ENCODE assay signal across 20 cellular contexts in genomic region chr17:82463881-82464566, GRCh38. TPM values are rescaled to one million over a fixed set of nuclear protein-coding genes. Genes with fewer than 3 reads are reported as not detected.
DNase-seq lines count a peak whose midpoint lies in the region; ATAC-seq, FAIRE-seq and TF ChIP-seq lines count a peak whose summit lies in the region.
"Had no signal": no experiment of that assay in that cellular context is flagged by ENCODE, and none has a peak within 500 bp of the region (broad histone marks: within the 10 kb centered on the region; RNA-seq: fewer than 3 reads in every experiment).

No MANE protein-coding gene starts in this region.

- H3K27me3 ChIP-seq in liver (ENCODE audit: control insufficient read depth in 4 of 4, insufficient read depth in 4 of 4, low read length in 3 of 4), result no peaks in the 10 kb centered on the region
- no peaks in the 10 kb centered on the region for H3K27me3 ChIP-seq in right lobe of liver
- no peaks in the 10 kb centered on the region for H3K27me3 ChIP-seq in aorta (ENCODE audit: control insufficient read depth in 1 of 2, insufficient read depth in 2 of 2, low read length in 1 of 2)
- H3K27me3 ChIP-seq: sigmoid colon, vagina had no signal

- no peak for TF ChIP-seq CTCF in liver (IDR thresholded peaks at IDR 0.05; ENCODE audit: low read depth, low read length, missing input control)
- no peak for TF ChIP-seq CTCF in right lobe of liver (IDR thresholded peaks at IDR 0.05)
- TF ChIP-seq CTCF in kidney (IDR thresholded peaks at IDR 0.05; ENCODE audit: borderline replicate concordance, extremely low read depth, insufficient read depth), result no peak

- no peak overlapping the region for H3K9ac ChIP-seq in liver (ENCODE audit: low read depth in 1 of 2, low read length in 2 of 2)
- H3K9ac ChIP-seq in kidney (ENCODE audit: low read length in 2 of 2), result no peak overlapping the region

- H3K9me3 ChIP-seq in liver (ENCODE audit: control insufficient read depth in 4 of 4, low read length in 3 of 4) (no peaks in the 10 kb centered on the region), right lobe of liver (no peaks in the 10 kb centered on the region), kidney (ENCODE audit: control insufficient read depth in 1 of 2, low read length in 2 of 2) (no peaks in the 10 kb centered on the region), aorta (ENCODE audit: control insufficient read depth, low read length) (no peaks in the 10 kb centered on the region)
- H3K9me3 ChIP-seq: sigmoid colon, vagina had no signal

- no peak for TF ChIP-seq POLR2A in right lobe of liver (IDR thresholded peaks at IDR 0.05)

- H3K4me1 Mint-ChIP-seq in central memory CD8-positive, alpha-beta T cell, result peaks cover 47% of the 10 kb centered on the region
- H3K4me1 Mint-ChIP-seq in stimulated activated naive B cell treated with anti-CD40 and anti-IgM and Interleukin-4, amounts not matched to agents 10 μg/mL and 1 μg/mL and 100 μg/mL, for 72 hours, result peaks cover 10 to 17% of the 10 kb centered on the region in 2 donors
- H3K4me1 Mint-ChIP-seq: GM23338 had no signal

- peaks cover 46% of the 10 kb centered on the region for H3K36me3 Mint-ChIP-seq in central memory CD8-positive, alpha-beta T cell (ENCODE audit: insufficient read depth)
- peaks cover 35 to 54% of the 10 kb centered on the region in 2 donors for H3K36me3 Mint-ChIP-seq in stimulated activated naive B cell treated with anti-CD40 and anti-IgM and Interleukin-4, amounts not matched to agents 10 μg/mL and 1 μg/mL and 100 μg/mL, for 72 hours

- H3K36me3 ChIP-seq in liver (ENCODE audit: control insufficient read depth in 4 of 4, insufficient read depth in 3 of 4, low read depth in 1 of 4, low read length in 3 of 4) (peaks cover 6 to 51% (median 28%) of the 10 kb centered on the region in 4 donors), right lobe of liver (peaks cover 3 to 59% (median 6%) of the 10 kb centered on the region in 4 donors), kidney (ENCODE audit: control insufficient read depth in 1 of 2, insufficient read depth in 2 of 2, low read length in 2 of 2) (peaks cover 11 to 35% of the 10 kb centered on the region in 2 donors), aorta (ENCODE audit: control insufficient read depth in 1 of 2, insufficient read depth in 2 of 2, low read length in 1 of 2) (peaks cover 0 to 5% of the 10 kb centered on the region in 2 donors)

- H3K4me1 ChIP-seq in liver (ENCODE audit: control insufficient read depth in 4 of 4, insufficient read depth in 4 of 4, low read length in 3 of 4), result peaks cover 0 to 11% (median 4%) of the 10 kb centered on the region in 4 donors
- peaks cover 0 to 16% (median 3%) of the 10 kb centered on the region in 4 donors for H3K4me1 ChIP-seq in right lobe of liver
- no peaks in the 10 kb centered on the region for H3K4me1 ChIP-seq in kidney (ENCODE audit: control insufficient read depth in 1 of 2, insufficient read depth in 1 of 2, low read depth in 1 of 2, low read length in 2 of 2)
- no peaks in the 10 kb centered on the region for H3K4me1 ChIP-seq in aorta (ENCODE audit: control insufficient read depth in 1 of 2, insufficient read depth in 2 of 2, low read length in 2 of 2)

- peak overlapping the region; percentile 55 for H3K27ac Mint-ChIP-seq in central memory CD8-positive, alpha-beta T cell (ENCODE audit: low read depth)
- H3K27ac Mint-ChIP-seq in stimulated activated naive B cell treated with anti-CD40 and anti-IgM and Interleukin-4, amounts not matched to agents 10 μg/mL and 1 μg/mL and 100 μg/mL, for 72 hours, result no peak overlapping the region
- H3K27ac Mint-ChIP-seq: GM23338 had no signal

- H3K9me3 Mint-ChIP-seq in central memory CD8-positive, alpha-beta T cell, result no peaks in the 10 kb centered on the region
- no peaks in the 10 kb centered on the region for H3K9me3 Mint-ChIP-seq in stimulated activated naive B cell treated with anti-CD40 and anti-IgM and Interleukin-4, amounts not matched to agents 10 μg/mL and 1 μg/mL and 100 μg/mL, for 72 hours
- H3K9me3 Mint-ChIP-seq: GM23338 had no signal

- 71% methylated on average over 7 of the region's 7 CpGs for WGBS in liver
- 58% methylated on average over 6 of the region's 7 CpGs for WGBS in right lobe of liver (ENCODE audit: insufficient coverage, low coverage, low lambda C conversion rate, missing lambda C conversion rate)
- 19 to 21% methylated on average over 7 of the region's 7 CpGs for WGBS in aorta, 2 donors

- DNase-seq in right lobe of liver (no peak), kidney (peak; percentile 46), aorta (no peak), nucleus accumbens (lab: John Stamatoyannopoulos, UW) (no peak)
- no peak for DNase-seq in central memory CD8-positive, alpha-beta T cell (ENCODE audit: low spot score in 2 of 2)
- no peak for DNase-seq in stimulated activated naive B cell treated with anti-CD40 and anti-IgM and Interleukin-4, amounts not matched to agents 10 μg/mL and 1 μg/mL and 100 μg/mL, for 72 hours
- DNase-seq: activated CD4-positive, alpha-beta T cell treated with anti-CD3 and anti-CD28 coated beads for 4 hours; activated T-cell treated with anti-CD3 and anti-CD28 coated beads, Interleukin-2, amount 50 U/mL, for 48 hours; hypothalamus; kidney glomerular epithelial cell; NCI-H82; PC-9; sigmoid colon; stimulated activated CD4-positive, alpha-beta T cell treated with anti-CD3 and anti-CD28 coated beads, Interleukin-1b, Interleukin-23, amount 100 ng/mL, for 48 hours had no signal

- TF ChIP-seq RAD21 in liver (IDR thresholded peaks at IDR 0.05), result no peak

- H3K27ac ChIP-seq in liver (ENCODE audit: low read depth in 1 of 2, low read length in 2 of 2) (no peak overlapping the region), right lobe of liver (no peak overlapping the region), kidney (ENCODE audit: low read depth in 2 of 2, low read length in 2 of 2) (no peak overlapping the region), aorta (ENCODE audit: low read depth in 1 of 2, low read length in 2 of 2) (peak overlapping the region in 1 of 2 donors; percentile 14)
- H3K27ac ChIP-seq: PC-9, sigmoid colon, vagina had no signal

- no peak overlapping the region for H3K4me3 ChIP-seq in liver (ENCODE audit: low read depth in 1 of 3, low read length in 3 of 3)
- H3K4me3 ChIP-seq in right lobe of liver, result no peak overlapping the region
- no peak overlapping the region for H3K4me3 ChIP-seq in kidney (ENCODE audit: low read length in 2 of 2)
- H3K4me3 ChIP-seq in aorta (ENCODE audit: low read length in 2 of 2), result no peak overlapping the region
- H3K4me3 ChIP-seq: GM23338, PC-9, sigmoid colon, vagina had no signal

- no peak for FAIRE-seq in kidney (lab: Jason Lieb, UNC)
- FAIRE-seq: TTC549 had no signal

- intact Hi-C loops in right lobe of liver (cut with DNase I), result no loop called here
- intact Hi-C loops in kidney (cut with DNase I), result loop anchor here (10.0 kb wide), 1 partner anchor 111 kb away; no protein-coding TSS in a partner anchor
- intact Hi-C loops in aorta (cut with DNase I), result no loop called here

- ATAC-seq in right lobe of liver, result no peak
- ATAC-seq in central memory CD8-positive, alpha-beta T cell (replicated peaks; ENCODE audit: extremely low read depth, poor library complexity, severe bottlenecking), result no peak
- ATAC-seq in aorta (ENCODE audit: low FRiP score), result peak; percentile 44
- no peak for ATAC-seq in stimulated activated naive B cell treated with anti-CD40 and anti-IgM and Interleukin-4, amounts not matched to agents 10 μg/mL and 1 μg/mL and 100 μg/mL, for 72 hours (replicated peaks)
- no peak for ATAC-seq in HG02852 (IDR thresholded peaks at IDR 0.05; ENCODE audit: unreplicated experiment)
- ATAC-seq: GM23338, SK-N-SH treated with all-trans-retinoic acid at 6 μM for 48 hours had no signal

- no peaks in the 10 kb centered on the region for H3K27me3 Mint-ChIP-seq in central memory CD8-positive, alpha-beta T cell
- no peaks in the 10 kb centered on the region for H3K27me3 Mint-ChIP-seq in stimulated activated naive B cell treated with anti-CD40 and anti-IgM and Interleukin-4, amounts not matched to agents 10 μg/mL and 1 μg/mL and 100 μg/mL, for 72 hours

- no peak overlapping the region for H3K4me3 Mint-ChIP-seq in central memory CD8-positive, alpha-beta T cell
- no peak overlapping the region for H3K4me3 Mint-ChIP-seq in stimulated activated naive B cell treated with anti-CD40 and anti-IgM and Interleukin-4, amounts not matched to agents 10 μg/mL and 1 μg/mL and 100 μg/mL, for 72 hours
- H3K4me3 Mint-ChIP-seq: GM23338 had no signal

RNA-seq across cellular contexts. Expression of gene NARF, which starts 5.5 kb away (rescaled TPM):
- total RNA-seq in liver (10 to 100 TPM; 24.8 to 87.5 TPM), right lobe of liver (10 to 100 TPM in 5 of 6 experiments, 1 to 10 TPM in 1; 9.3 to 48.6 (median 21.8) TPM), kidney (45.8 TPM), aorta (10 to 100 TPM; 45.9 to 76.0 TPM)
- polyA plus RNA-seq in liver (10 to 100 TPM; 19.8 to 27.6 TPM), kidney (ENCODE audit: insufficient read depth, low read depth, low replicate concordance) (29.1 TPM), aorta (100 to 1,000 TPM in 1 of 2 donors, 10 to 100 TPM in 1; 34.4 to 162 TPM)

RNA-seq across cellular contexts. Expression of gene CYBC1, which starts 13.5 kb away (rescaled TPM):
- total RNA-seq in liver, result 10 to 100 TPM; 25.9 to 44.0 TPM
- polyA plus RNA-seq in liver, result 10 to 100 TPM; 23.2 to 45.6 TPM
- 10 to 100 TPM; 29.4 to 82.4 (median 46.4) TPM for total RNA-seq in right lobe of liver
- total RNA-seq in kidney, result 139 TPM
- 38.2 TPM for polyA plus RNA-seq in kidney (ENCODE audit: insufficient read depth, low read depth, low replicate concordance)
- 100 to 1,000 TPM in 1 of 2 donors, 10 to 100 TPM in 1; 59.9 to 131 TPM for total RNA-seq in aorta
- 10 to 100 TPM; 26.5 to 65.7 TPM for polyA plus RNA-seq in aorta

RNA-seq across cellular contexts. Expression of gene OGFOD3, which starts 45.6 kb away (rescaled TPM):
- total RNA-seq in liver, result 10 to 100 TPM; 16.1 to 23.2 TPM
- polyA plus RNA-seq in liver, result 10 to 100 TPM; 15.0 to 20.9 TPM
- 10 to 100 TPM; 13.5 to 23.4 (median 16.2) TPM for total RNA-seq in right lobe of liver
- total RNA-seq in kidney, result 36.1 TPM
- polyA plus RNA-seq in kidney (ENCODE audit: insufficient read depth, low read depth, low replicate concordance), result 27.8 TPM
- 10 to 100 TPM; 17.5 to 22.2 TPM for total RNA-seq in aorta
- polyA plus RNA-seq in aorta, result 10 to 100 TPM; 12.0 to 25.9 TPM

RNA-seq across cellular contexts. Expression of gene HEXD, which starts 45.9 kb away (rescaled TPM):
- 10 to 100 TPM in 1 of 2 donors, 1 to 10 TPM in 1; 9.7 to 19.9 TPM for total RNA-seq in liver
- polyA plus RNA-seq in liver, result 10 to 100 TPM in 1 of 2 donors, 1 to 10 TPM in 1; 5.6 to 14.7 TPM
- 10 to 100 TPM in 5 of 6 experiments, 1 to 10 TPM in 1; 9.6 to 30.4 (median 20.2) TPM for total RNA-seq in right lobe of liver
- total RNA-seq in kidney, result 39.2 TPM
- 42.0 TPM for polyA plus RNA-seq in kidney (ENCODE audit: insufficient read depth, low read depth, low replicate concordance)
- total RNA-seq in aorta, result 10 to 100 TPM; 14.8 to 34.7 TPM
- polyA plus RNA-seq in aorta, result 100 to 1,000 TPM in 1 of 2 donors, 10 to 100 TPM in 1; 15.7 to 133 TPM

RNA-seq across cellular contexts. Expression of gene FOXK2, which starts 55.5 kb away (rescaled TPM):
- total RNA-seq in liver (10 to 100 TPM; 13.4 to 16.2 TPM), right lobe of liver (10 to 100 TPM; 14.1 to 20.5 (median 16.1) TPM), kidney (37.9 TPM), aorta (10 to 100 TPM; 52.0 to 58.8 TPM)
- polyA plus RNA-seq in liver (1 to 10 TPM; 3.1 to 8.3 TPM), kidney (ENCODE audit: insufficient read depth, low read depth, low replicate concordance) (13.5 TPM), aorta (10 to 100 TPM; 15.3 to 19.5 TPM)
